In genomic region chr10:103470755-103471653, GRCh38 we compare ENCODE assay signal across 9 cellular contexts. TPM values are rescaled to one million over a fixed set of nuclear protein-coding genes. Genes with fewer than 3 reads are reported as not detected.
DNase-seq lines count a peak whose midpoint lies in the region; ATAC-seq lines count a peak whose summit lies in the region.
"Had no signal": no experiment of that assay in that cellular context is flagged by ENCODE, and none has a peak within 500 bp of the region (broad histone marks: within the 10 kb centered on the region; RNA-seq: fewer than 3 reads in every experiment).

No MANE protein-coding gene starts in this region.

- peaks cover 0 to 5% of the 10 kb centered on the region in 2 donors for H3K9me3 Mint-ChIP-seq in activated naive CD4-positive, alpha-beta T cell treated with anti-CD3 and anti-CD28 coated beads, Interleukin-2, amount 50 U/mL, for 72 hours

- intact Hi-C loops in posterior vena cava (cut with DNase I) = no loop called here

- peak overlapping the region; percentile 1 to 40 for H3K27ac Mint-ChIP-seq in activated naive CD4-positive, alpha-beta T cell treated with anti-CD3 and anti-CD28 coated beads, Interleukin-2, amount 50 U/mL, for 72 hours

- ATAC-seq in GM19328 (IDR thresholded peaks at IDR 0.05; ENCODE audit: unreplicated experiment) (peak; percentile 66), HG03139 (IDR thresholded peaks at IDR 0.05; ENCODE audit: unreplicated experiment) (peak; percentile 56)
- peak; percentile 85 to 91 for ATAC-seq in activated naive CD4-positive, alpha-beta T cell treated with anti-CD3 and anti-CD28 coated beads, Interleukin-2, amount 50 U/mL, for 72 hours

- H3K36me3 Mint-ChIP-seq in activated naive CD4-positive, alpha-beta T cell treated with anti-CD3 and anti-CD28 coated beads, Interleukin-2, amount 50 U/mL, for 72 hours = no peaks in the 10 kb centered on the region

- DNase-seq in SW480 (ENCODE audit: low spot score) = peak; percentile 81
- DNase-seq in activated naive CD4-positive, alpha-beta T cell treated with anti-CD3 and anti-CD28 coated beads, Interleukin-2, amount 50 U/mL, for 72 hours (ENCODE audit: low spot score in 2 of 2) = peak; percentile 45 to 69
- peak; percentile 91 for DNase-seq in posterior vena cava (ENCODE audit: low spot score)
- DNase-seq in HuH-7 (ENCODE audit: low spot score) = no peak
- no peak for DNase-seq in NCI-H748 (lab: John Stamatoyannopoulos, UW; ENCODE audit: unreplicated experiment)
- no peak for DNase-seq in DMS153 (lab: John Stamatoyannopoulos, UW)

RNA-seq across cellular contexts. Expression of gene CALHM3, which starts 8.0 kb away (rescaled TPM):
- total RNA-seq in activated naive CD4-positive, alpha-beta T cell treated with anti-CD3 and anti-CD28 coated beads, Interleukin-2, amount 50 U/mL, for 72 hours = not detected
- total RNA-seq in posterior vena cava = not detected
- total RNA-seq: cardiac muscle cell had no signal

RNA-seq across cellular contexts. Expression of gene CALHM1, which starts 12.3 kb away (rescaled TPM):
- not detected for total RNA-seq in activated naive CD4-positive, alpha-beta T cell treated with anti-CD3 and anti-CD28 coated beads, Interleukin-2, amount 50 U/mL, for 72 hours
- total RNA-seq in posterior vena cava = not detected
- total RNA-seq: cardiac muscle cell had no signal

RNA-seq across cellular contexts. Expression of gene CALHM2, which starts 18.8 kb away (rescaled TPM):
- 10 to 100 TPM in 1 of 2 donors, 1 to 10 TPM in 1; 9.1 to 13.5 TPM for total RNA-seq in activated naive CD4-positive, alpha-beta T cell treated with anti-CD3 and anti-CD28 coated beads, Interleukin-2, amount 50 U/mL, for 72 hours
- 10 to 100 TPM; 49.8 to 59.4 TPM for total RNA-seq in posterior vena cava

RNA-seq across cellular contexts. Expression of gene NEURL1, which starts 22.5 kb away (rescaled TPM):
- 1 to 10 TPM in 1 of 2 donors, under 1 TPM in 1; 0.87 to 2.4 TPM for total RNA-seq in activated naive CD4-positive, alpha-beta T cell treated with anti-CD3 and anti-CD28 coated beads, Interleukin-2, amount 50 U/mL, for 72 hours
- total RNA-seq in posterior vena cava = under 1 TPM; 0.37 to 0.48 TPM

Comparison
In these comparisons a context has a peak if more than half of its experiments do, and no peak if none do; other contexts are left out.
1. DNase-seq: peak in SW480 (single experiment), activated naive CD4-positive, alpha-beta T cell treated with anti-CD3 and anti-CD28 coated beads, Interleukin-2, amount 50 U/mL, for 72 hours (2 of 2) and posterior vena cava (single experiment); none in HuH-7 (single experiment), NCI-H748 (single experiment) and DMS153 (single experiment).
2. Peak in every context shown above with its lines, with median percentiles within 50 percentile points of each other: ATAC-seq.